11 cellular contexts compared by ENCODE assay signal in the genomic region with DNA sequence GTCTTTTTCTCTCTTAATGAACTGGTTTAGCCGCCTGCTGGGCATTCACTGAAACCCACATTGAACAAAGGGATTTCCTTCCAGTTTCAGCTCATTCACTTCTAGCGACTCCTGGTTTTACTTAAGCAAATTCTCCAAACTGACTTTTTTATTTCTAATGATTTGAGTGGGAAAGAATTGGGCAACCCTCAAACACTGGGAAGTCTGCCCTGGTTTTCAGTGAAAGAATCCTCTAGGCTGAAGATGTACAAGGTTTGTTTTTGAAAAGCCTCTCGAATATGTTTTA. TPM values are rescaled to one million over a fixed set of nuclear protein-coding genes. Genes with fewer than 3 reads are reported as not detected.
DNase-seq lines count a peak whose midpoint lies in the region; ATAC-seq and TF ChIP-seq lines count a peak whose summit lies in the region.
"Had no signal": no experiment of that assay in that cellular context is flagged by ENCODE, and none has a peak within 500 bp of the region (broad histone marks: within the 10 kb centered on the region; RNA-seq: fewer than 3 reads in every experiment).

No MANE protein-coding gene starts in this region.

- H3K4me1 Mint-ChIP-seq in CD4-positive, alpha-beta T cell (ENCODE audit: low read depth), result no peaks in the 10 kb centered on the region
- H3K4me1 Mint-ChIP-seq in activated naive CD8-positive, alpha-beta T cell treated with anti-CD3 and anti-CD28 coated beads for 36 hours, result no peaks in the 10 kb centered on the region

- DNase-seq in GM03348 (ENCODE audit: low spot score) (peak; percentile 64), SJCRH30 (peak in 1 of 2 experiments; percentile 53), fibroblast of the aortic adventitia (ENCODE audit: low read depth) (peak; percentile 66), osteoblast (ENCODE audit: insufficient read length, low spot score, missing footprints) (no peak), glomerular visceral epithelial cell (ENCODE audit: extremely low spot score) (no peak)
- no peak for DNase-seq in CD4-positive, alpha-beta T cell
- no peak for DNase-seq in activated naive CD8-positive, alpha-beta T cell treated with anti-CD3 and anti-CD28 coated beads for 36 hours
- no peak for DNase-seq in stimulated activated naive CD4-positive, alpha-beta T cell treated with Interleukin-2 at 50 U/mL for 16 hours (lab: John Stamatoyannopoulos, UW)
- DNase-seq: naive thymus-derived CD8-positive, alpha-beta T cell; NCI-H1436 treated with DMSO at 0.1 percent for 48 hours had no signal

- POLR2A ChIA-PET in CD4-positive, alpha-beta T cell (lab: Charles Lee), result no interaction called here

- H3K9me3 Mint-ChIP-seq in CD4-positive, alpha-beta T cell, result no peaks in the 10 kb centered on the region
- H3K9me3 Mint-ChIP-seq in activated naive CD8-positive, alpha-beta T cell treated with anti-CD3 and anti-CD28 coated beads for 36 hours, result no peaks in the 10 kb centered on the region
- H3K9me3 Mint-ChIP-seq: naive thymus-derived CD8-positive, alpha-beta T cell; T-helper 2 cell treated with Interferon-gamma antibody and Interleukin-4, amounts not matched to agents 5 μg/mL and 100 μg/mL, for 36 hours had no signal

- no peaks in the 10 kb centered on the region for H3K79me2 ChIP-seq in osteoblast (ENCODE audit: insufficient read depth, low read length)

- no peaks in the 10 kb centered on the region for H3K27me3 ChIP-seq in SJCRH30
- H3K27me3 ChIP-seq in osteoblast (ENCODE audit: insufficient read depth, low read length), result peaks cover 6% of the 10 kb centered on the region
- no peaks in the 10 kb centered on the region for H3K27me3 ChIP-seq in CD4-positive, alpha-beta T cell (ENCODE audit: control insufficient read depth, insufficient read depth, low read length)

- H3K36me3 Mint-ChIP-seq in CD4-positive, alpha-beta T cell (ENCODE audit: low read depth), result no peaks in the 10 kb centered on the region
- H3K36me3 Mint-ChIP-seq in activated naive CD8-positive, alpha-beta T cell treated with anti-CD3 and anti-CD28 coated beads for 36 hours, result no peaks in the 10 kb centered on the region

- no peak overlapping the region for H3K27ac Mint-ChIP-seq in CD4-positive, alpha-beta T cell
- no peak overlapping the region for H3K27ac Mint-ChIP-seq in activated naive CD8-positive, alpha-beta T cell treated with anti-CD3 and anti-CD28 coated beads for 36 hours
- H3K27ac Mint-ChIP-seq: T-helper 2 cell treated with Interferon-gamma antibody and Interleukin-4, amounts not matched to agents 5 μg/mL and 100 μg/mL, for 36 hours had no signal

- H3K36me3 ChIP-seq in SJCRH30 (peaks cover 12% of the 10 kb centered on the region), osteoblast (ENCODE audit: insufficient read depth, low read length) (peaks cover 10% of the 10 kb centered on the region)

- H3K9me3 ChIP-seq in SJCRH30 (replicated peaks), result no peaks in the 10 kb centered on the region
- H3K9me3 ChIP-seq in osteoblast (ENCODE audit: low read depth, low read length), result no peaks in the 10 kb centered on the region
- H3K9me3 ChIP-seq in CD4-positive, alpha-beta T cell (ENCODE audit: control insufficient read depth, low read length), result no peaks in the 10 kb centered on the region

- intact Hi-C loops in CD4-positive, alpha-beta T cell (cut with DNase I, micrococcal nuclease), result no loop called here

- H3K4me3 Mint-ChIP-seq in CD4-positive, alpha-beta T cell, result no peak overlapping the region
- H3K4me3 Mint-ChIP-seq in activated naive CD8-positive, alpha-beta T cell treated with anti-CD3 and anti-CD28 coated beads for 36 hours, result no peak overlapping the region
- H3K4me3 Mint-ChIP-seq: naive thymus-derived CD8-positive, alpha-beta T cell; T-helper 2 cell treated with Interferon-gamma antibody and Interleukin-4, amounts not matched to agents 5 μg/mL and 100 μg/mL, for 36 hours had no signal

- H3K27ac ChIP-seq in SJCRH30, result peak overlapping the region; percentile 2; the same call in 1 of the 2 replicates
- H3K27ac ChIP-seq in osteoblast (ENCODE audit: low read depth, low read length), result no peak overlapping the region
- H3K27ac ChIP-seq in CD4-positive, alpha-beta T cell (ENCODE audit: low read depth, low read length), result no peak overlapping the region

- ATAC-seq in CD4-positive, alpha-beta T cell (ENCODE audit: poor library complexity), result no peak
- ATAC-seq: naive thymus-derived CD8-positive, alpha-beta T cell had no signal

- H3K4me2 ChIP-seq in osteoblast (ENCODE audit: insufficient read depth, low read length), result peak overlapping the region; percentile 11

- peaks cover 52% of the 10 kb centered on the region for H3K4me1 ChIP-seq in SJCRH30
- H3K4me1 ChIP-seq in osteoblast (ENCODE audit: insufficient read depth, low read length), result peaks cover 19% of the 10 kb centered on the region

- CTCF ChIA-PET in CD4-positive, alpha-beta T cell (lab: Charles Lee), result no interaction called here

- H3K4me3 ChIP-seq in SJCRH30, result no peak overlapping the region
- no peak overlapping the region for H3K4me3 ChIP-seq in fibroblast of the aortic adventitia (ENCODE audit: low read depth, low read length)
- H3K4me3 ChIP-seq in osteoblast (ENCODE audit: insufficient read depth, low read length), result no peak overlapping the region

- H4K20me1 ChIP-seq in osteoblast (ENCODE audit: insufficient read depth, low read length), result no peaks in the 10 kb centered on the region

- TF ChIP-seq CTCF in fibroblast of the aortic adventitia (IDR thresholded peaks at IDR 0.05; ENCODE audit: insufficient read depth, low read length) (peak; percentile 56), osteoblast (IDR thresholded peaks at IDR 0.05; ENCODE audit: extremely low read depth, low read depth, low read length) (peak; percentile 53)
- no peak for TF ChIP-seq CTCF in CD4-positive, alpha-beta T cell (IDR thresholded peaks at IDR 0.05)

- no peaks in the 10 kb centered on the region for H3K27me3 Mint-ChIP-seq in CD4-positive, alpha-beta T cell
- no peaks in the 10 kb centered on the region for H3K27me3 Mint-ChIP-seq in activated naive CD8-positive, alpha-beta T cell treated with anti-CD3 and anti-CD28 coated beads for 36 hours
- H3K27me3 Mint-ChIP-seq: naive thymus-derived CD8-positive, alpha-beta T cell had no signal

- H2AFZ ChIP-seq in osteoblast (ENCODE audit: low read length), result no peak overlapping the region

RNA-seq across cellular contexts. Expression of gene PLAGL1, which starts 45.5 kb away (rescaled TPM):
- 66.5 and 77.2 TPM in 2 replicates for total RNA-seq in SJCRH30 (2014; rRNA removed; shearing (Covaris generic))
- total RNA-seq in fibroblast of the aortic adventitia (ENCODE audit: low replicate concordance) (18.5 and 35.2 TPM in 2 replicates), osteoblast (16.6 and 22.4 TPM in 2 replicates)
- total RNA-seq in CD4-positive, alpha-beta T cell, result 1 to 10 TPM; 1.0 to 1.1 TPM
- 10 to 100 TPM; 13.1 to 14.5 TPM for total RNA-seq in activated naive CD8-positive, alpha-beta T cell treated with anti-CD3 and anti-CD28 coated beads for 36 hours

Comparison
In these comparisons a context has a peak if more than half of its experiments do, and no peak if none do; other contexts are left out.
1. DNase-seq: peak in GM03348 (single experiment) and fibroblast of the aortic adventitia (single experiment); none in osteoblast (single experiment), glomerular visceral epithelial cell (single experiment), CD4-positive, alpha-beta T cell (0 of 10), activated naive CD8-positive, alpha-beta T cell treated with anti-CD3 and anti-CD28 coated beads for 36 hours (single experiment) and stimulated activated naive CD4-positive, alpha-beta T cell treated with Interleukin-2 at 50 U/mL for 16 hours (single experiment).